1 cellular context compared by ENCODE assay signal in the genomic region with DNA sequence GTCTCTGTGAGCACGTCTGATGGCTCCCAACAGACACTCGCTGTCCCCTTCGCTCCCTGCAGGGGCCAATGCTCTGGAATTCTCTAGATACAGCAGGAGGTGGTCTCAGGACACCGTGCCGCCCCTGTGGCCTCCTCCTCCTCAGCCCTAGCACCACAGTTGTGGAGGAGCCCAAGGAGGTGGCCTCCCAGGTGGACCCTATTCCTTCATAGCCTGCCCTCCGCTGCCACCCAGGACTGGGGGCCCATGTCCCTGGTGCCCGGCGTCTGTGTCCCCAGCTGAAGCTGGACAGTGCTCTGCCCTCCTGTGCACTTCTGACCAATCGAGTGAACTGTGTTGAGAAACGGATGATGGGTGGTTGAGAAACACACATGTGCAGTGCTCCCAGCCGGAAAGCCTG.
TF ChIP-seq lines count a peak whose summit lies in the region.

No MANE protein-coding gene starts in this region.

TF ChIP-seq in H1, 55 proteins besides CTCF, POLR2A, EP300 and RAD21:
- TF ChIP-seq SP4 (IDR thresholded peaks at IDR 0.05; ENCODE audit: low read length) = no peak
- no peak for TF ChIP-seq CHD1 (IDR thresholded peaks at IDR 0.05; ENCODE audit: low read depth, low read length)
- TF ChIP-seq CBX5 (IDR thresholded peaks at IDR 0.05; ENCODE audit: low read depth, low read length) = no peak
- TF ChIP-seq ZNF274 (IDR thresholded peaks at IDR 0.05; ENCODE audit: borderline replicate concordance, extremely low read depth, low read length) = no peak
- TF ChIP-seq, protein P1, sequence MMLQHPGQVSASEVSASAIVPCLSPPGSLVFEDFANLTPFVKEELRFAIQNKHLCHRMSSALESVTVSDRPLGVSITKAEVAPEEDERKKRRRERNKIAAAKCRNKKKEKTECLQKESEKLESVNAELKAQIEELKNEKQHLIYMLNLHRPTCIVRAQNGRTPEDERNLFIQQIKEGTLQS (IDR thresholded peaks at IDR 0.05; ENCODE audit: insufficient read depth, low read depth, low read length) = no peak
- no peak for TF ChIP-seq JUND (IDR thresholded peaks at IDR 0.05; ENCODE audit: low read length)
- no peak for TF ChIP-seq HDAC2 (IDR thresholded peaks at IDR 0.05; ENCODE audit: borderline replicate concordance in 1 of 2, low read depth in 2 of 2, low read length in 2 of 2)
- no peak for TF ChIP-seq MAFK (IDR thresholded peaks at IDR 0.05; ENCODE audit: low read depth, low read length)
- TF ChIP-seq CREB1 (IDR thresholded peaks at IDR 0.05) = no peak
- no peak for TF ChIP-seq RNF2 (IDR thresholded peaks at IDR 0.05; ENCODE audit: borderline replicate concordance, low read depth, low read length, missing control alignments, poor library complexity, severe bottlenecking)
- TF ChIP-seq SP1 (IDR thresholded peaks at IDR 0.05; ENCODE audit: low read depth, low read length) = no peak
- no peak for TF ChIP-seq SUZ12 (IDR thresholded peaks at IDR 0.05; ENCODE audit: low read length)
- TF ChIP-seq BACH1 (IDR thresholded peaks at IDR 0.05; ENCODE audit: low read length) = no peak
- TF ChIP-seq JUN (IDR thresholded peaks at IDR 0.05; ENCODE audit: low read depth, low read length) = no peak
- TF ChIP-seq CTBP2 (IDR thresholded peaks at IDR 0.05; ENCODE audit: borderline replicate concordance, insufficient read depth, insufficient read length, low read length) = no peak
- TF ChIP-seq TEAD4 (IDR thresholded peaks at IDR 0.05; ENCODE audit: low read depth, low read length) = no peak
